In the genomic region with DNA sequence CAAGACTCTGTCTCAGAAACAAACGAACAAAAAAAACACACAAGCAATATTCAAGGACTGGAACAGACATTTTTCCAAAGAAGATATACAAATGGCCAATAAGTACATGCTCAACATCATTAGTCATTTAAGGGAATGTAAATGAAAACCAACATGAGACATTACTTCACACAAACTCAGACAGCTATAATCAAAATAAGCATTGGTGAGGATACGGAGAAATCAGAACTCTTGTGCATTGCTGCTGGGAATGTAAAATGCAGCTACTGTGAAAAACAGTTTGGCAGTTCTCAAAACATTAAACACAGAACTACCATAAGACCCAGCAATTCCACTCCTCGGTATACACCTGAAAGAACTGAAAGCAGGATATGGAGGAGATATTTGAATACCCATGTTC, we compare ENCODE assay signal across 23 cellular contexts. TPM values are rescaled to one million over a fixed set of nuclear protein-coding genes. Genes with fewer than 3 reads are reported as not detected.
DNase-seq lines count a peak whose midpoint lies in the region; ATAC-seq, FAIRE-seq and TF ChIP-seq lines count a peak whose summit lies in the region.
"Had no signal": no experiment of that assay in that cellular context is flagged by ENCODE, and none has a peak within 500 bp of the region (broad histone marks: within the 10 kb centered on the region; RNA-seq: fewer than 3 reads in every experiment).

No MANE protein-coding gene starts in this region.

- H3K4me3 Mint-ChIP-seq in stimulated activated naive CD8-positive, alpha-beta T cell treated with anti-CD3 and anti-CD28 coated beads, Interleukin-15, Interleukin-2, amounts not matched to agents 100 ng/mL and 50 ng/mL, for 24 hours: no peak overlapping the region
- H3K4me3 Mint-ChIP-seq: activated naive CD8-positive, alpha-beta T cell treated with anti-CD3 and anti-CD28 coated beads for 36 hours had no signal

- H3K4me1 Mint-ChIP-seq in stimulated activated naive CD8-positive, alpha-beta T cell treated with anti-CD3 and anti-CD28 coated beads, Interleukin-15, Interleukin-2, amounts not matched to agents 100 ng/mL and 50 ng/mL, for 24 hours (ENCODE audit: low read depth): no peaks in the 10 kb centered on the region
- H3K4me1 Mint-ChIP-seq: activated naive CD8-positive, alpha-beta T cell treated with anti-CD3 and anti-CD28 coated beads for 36 hours had no signal

- no peak for TF ChIP-seq POLR2A in GM12892 (IDR thresholded peaks at IDR 0.05; ENCODE audit: low read depth, low read length)

- peak overlapping the region; percentile 26 for H3K27ac Mint-ChIP-seq in stimulated activated naive CD8-positive, alpha-beta T cell treated with anti-CD3 and anti-CD28 coated beads, Interleukin-15, Interleukin-2, amounts not matched to agents 100 ng/mL and 50 ng/mL, for 24 hours
- H3K27ac Mint-ChIP-seq: activated naive CD8-positive, alpha-beta T cell treated with anti-CD3 and anti-CD28 coated beads for 36 hours had no signal

- no peaks in the 10 kb centered on the region for H3K9me3 Mint-ChIP-seq in stimulated activated naive CD8-positive, alpha-beta T cell treated with anti-CD3 and anti-CD28 coated beads, Interleukin-15, Interleukin-2, amounts not matched to agents 100 ng/mL and 50 ng/mL, for 24 hours
- H3K9me3 Mint-ChIP-seq: activated naive CD8-positive, alpha-beta T cell treated with anti-CD3 and anti-CD28 coated beads for 36 hours had no signal

- H3K27me3 Mint-ChIP-seq in stimulated activated naive CD8-positive, alpha-beta T cell treated with anti-CD3 and anti-CD28 coated beads, Interleukin-15, Interleukin-2, amounts not matched to agents 100 ng/mL and 50 ng/mL, for 24 hours: no peaks in the 10 kb centered on the region
- H3K27me3 Mint-ChIP-seq: activated naive CD8-positive, alpha-beta T cell treated with anti-CD3 and anti-CD28 coated beads for 36 hours had no signal

- H3K36me3 Mint-ChIP-seq in stimulated activated naive CD8-positive, alpha-beta T cell treated with anti-CD3 and anti-CD28 coated beads, Interleukin-15, Interleukin-2, amounts not matched to agents 100 ng/mL and 50 ng/mL, for 24 hours (ENCODE audit: low read depth): peaks cover 50% of the 10 kb centered on the region

- no peak for ATAC-seq in stimulated activated naive CD8-positive, alpha-beta T cell treated with anti-CD3 and anti-CD28 coated beads, Interleukin-15, Interleukin-2, amounts not matched to agents 100 U/mL and 50 U/mL, for 24 hours
- no peak for ATAC-seq in HG03025 (IDR thresholded peaks at IDR 0.05; ENCODE audit: low FRiP score, unreplicated experiment)
- ATAC-seq: A549; activated CD4-positive, CD25-positive, alpha-beta regulatory T cell treated with anti-CD3 and anti-CD28 coated beads, Interleukin-2, amount 50 U/mL, for 24 hours had no signal

- DNase-seq in stimulated activated naive CD8-positive, alpha-beta T cell treated with anti-CD3 and anti-CD28 coated beads, Interleukin-15, Interleukin-2, amounts not matched to agents 100 U/mL and 50 U/mL, for 24 hours: no peak
- peak; percentile 32 for DNase-seq in amniotic epithelial cell (ENCODE audit: low read depth)
- DNase-seq in iris pigment epithelial cell (ENCODE audit: low read depth): peak; percentile 93
- DNase-seq in NCI-H82 treated with DMSO at 0.1 percent for 48 hours (lab: John Stamatoyannopoulos, UW; ENCODE audit: unreplicated experiment): no peak
- DNase-seq in NCI-H2227 treated with DMSO at 0.1 percent for 48 hours (lab: John Stamatoyannopoulos, UW): no peak
- no peak for DNase-seq in GM12892 (ENCODE audit: insufficient read length)
- DNase-seq: activated CD8-positive, alpha-beta memory T cell treated with anti-CD3 and anti-CD28 coated beads for 24 hours; activated naive CD8-positive, alpha-beta T cell treated with anti-CD3 and anti-CD28 coated beads for 36 hours; dermis blood vessel endothelial cell; DMS 273 treated with DMSO at 0.1 percent for 48 hours; NCI-H1105; NCI-H2107; NCI-H510A treated with DMSO at 0.1 percent for 48 hours; ovary; stimulated activated CD4-positive, alpha-beta T cell treated with anti-CD3 and anti-CD28 coated beads, Interleukin-15, amount 100 ng/mL, for 24 hours; T1000 had no signal

- FAIRE-seq in GM12892 (lab: Jason Lieb, UNC): no peak
- FAIRE-seq: A549, frontal cortex, H54, kidney had no signal

RNA-seq across cellular contexts. Expression of a gene that starts 15.4 kb away (rescaled TPM):
- 13.4 TPM for polyA plus RNA-seq in GM12892 (2012; ENCODE audit: missing spikeins)

RNA-seq across cellular contexts. Expression of a gene that starts 16.1 kb away (rescaled TPM):
- polyA plus RNA-seq in GM12892 (2012; ENCODE audit: missing spikeins): 0.28 TPM
- polyA plus RNA-seq: A549 had no signal

RNA-seq across cellular contexts. Expression of a gene that starts 40.8 kb away (rescaled TPM):
- polyA plus RNA-seq in GM12892 (2012; ENCODE audit: missing spikeins): 13.4 TPM

RNA-seq across cellular contexts. Expression of a gene that starts 47.5 kb away (rescaled TPM):
- 0.11 TPM for polyA plus RNA-seq in GM12892 (2012; ENCODE audit: missing spikeins)

Comparison
In these comparisons a context has a peak if more than half of its experiments do, and no peak if none do; other contexts are left out.
1. DNase-seq: peak in amniotic epithelial cell (single experiment) and iris pigment epithelial cell (single experiment); none in stimulated activated naive CD8-positive, alpha-beta T cell treated with anti-CD3 and anti-CD28 coated beads, Interleukin-15, Interleukin-2, amounts not matched to agents 100 U/mL and 50 U/mL, for 24 hours (single experiment), NCI-H82 treated with DMSO at 0.1 percent for 48 hours (single experiment), NCI-H2227 treated with DMSO at 0.1 percent for 48 hours (single experiment) and GM12892 (single experiment).